ENCODE assay signal across 25 cellular contexts in the genomic region with DNA sequence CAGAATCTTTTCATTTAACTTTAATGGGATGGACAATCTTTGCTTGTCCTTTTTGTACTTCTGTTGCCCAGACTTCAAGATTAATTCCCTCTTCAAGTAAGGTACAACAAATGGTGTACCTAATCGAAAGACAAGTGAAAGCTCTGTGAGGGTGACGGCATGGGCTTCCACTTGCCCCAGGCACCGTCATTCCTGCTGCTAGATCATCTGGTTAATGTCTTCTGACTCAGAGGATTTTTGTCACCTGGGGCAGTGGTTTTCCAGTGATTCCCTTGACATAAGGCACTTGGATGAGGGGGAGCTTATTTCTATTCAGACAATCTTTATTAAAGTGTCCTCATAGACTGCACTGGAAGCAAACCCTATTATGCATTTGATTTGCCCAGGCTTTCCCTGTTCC.
DNase-seq lines count a peak whose midpoint lies in the region; ATAC-seq, FAIRE-seq and TF ChIP-seq lines count a peak whose summit lies in the region.
"Had no signal": no experiment of that assay in that cellular context is flagged by ENCODE, and none has a peak within 500 bp of the region (broad histone marks: within the 10 kb centered on the region; RNA-seq: fewer than 3 reads in every experiment).

No MANE protein-coding gene starts in this region.

- H3K27ac Mint-ChIP-seq in CD4-positive, alpha-beta memory T cell = no peak overlapping the region
- no peak overlapping the region for H3K27ac Mint-ChIP-seq in endodermal cell
- H3K27ac Mint-ChIP-seq: B cell; CD4-positive, alpha-beta T cell; CD8-positive, alpha-beta memory T cell had no signal

- H3K4me3 Mint-ChIP-seq in CD4-positive, alpha-beta memory T cell = no peak overlapping the region
- H3K4me3 Mint-ChIP-seq in endodermal cell = no peak overlapping the region
- H3K4me3 Mint-ChIP-seq: B cell; CD4-positive, alpha-beta T cell; CD8-positive, alpha-beta memory T cell had no signal

- peak; percentile 4 for FAIRE-seq in endothelial cell of umbilical vein (lab: Jason Lieb, UNC)
- FAIRE-seq: A549, G401.6, GM12891 had no signal

- POLR2A ChIA-PET in endothelial cell of umbilical vein (lab: Charles Lee) = no interaction called here
- POLR2A ChIA-PET in CD4-positive, alpha-beta memory T cell (lab: Charles Lee; ENCODE audit: partially characterized antibody) = no interaction called here

- no peaks in the 10 kb centered on the region for H3K9me3 Mint-ChIP-seq in CD4-positive, alpha-beta memory T cell
- H3K9me3 Mint-ChIP-seq in endodermal cell = no peaks in the 10 kb centered on the region
- H3K9me3 Mint-ChIP-seq: CD4-positive, alpha-beta T cell; CD8-positive, alpha-beta memory T cell had no signal

- H3K36me3 Mint-ChIP-seq in CD4-positive, alpha-beta memory T cell = no peaks in the 10 kb centered on the region
- no peaks in the 10 kb centered on the region for H3K36me3 Mint-ChIP-seq in endodermal cell (ENCODE audit: low read depth)
- H3K36me3 Mint-ChIP-seq: CD8-positive, alpha-beta memory T cell had no signal

- H4K20me1 ChIP-seq in endothelial cell of umbilical vein (replicated peaks; ENCODE audit: control insufficient read depth, extremely low read depth, insufficient read depth, low read length) = no peaks in the 10 kb centered on the region
- H4K20me1 ChIP-seq: BLaER1 treated with 17β-estradiol and CSF1 and Interleukin-3, amounts not matched to agents 10 nM and 100 nM had no signal

- no peak overlapping the region for H3K4me2 ChIP-seq in endothelial cell of umbilical vein (ENCODE audit: insufficient read depth, low read length)
- H3K4me2 ChIP-seq: A549; BLaER1 treated with 17β-estradiol and CSF1 and Interleukin-3, amounts not matched to agents 10 nM and 100 nM had no signal

- H3K9ac ChIP-seq in endothelial cell of umbilical vein (replicated peaks; ENCODE audit: extremely low read depth, insufficient read depth, low read length) (no peak overlapping the region), endodermal cell (ENCODE audit: extremely low read depth, low read length, poor library complexity, severe bottlenecking) (no peak overlapping the region)
- H3K9ac ChIP-seq: BLaER1 treated with 17β-estradiol and CSF1 and Interleukin-3, amounts not matched to agents 10 nM and 100 nM had no signal

- intact Hi-C loops in endothelial cell of umbilical vein (cut with micrococcal nuclease) = no loop called here
- intact Hi-C loops in CD4-positive, alpha-beta memory T cell (cut with micrococcal nuclease) = no loop called here

- TF ChIP-seq CTCF in endothelial cell of umbilical vein (IDR thresholded peaks at IDR 0.05; ENCODE audit: extremely low read depth in 1 of 2, insufficient read depth in 1 of 2, low read depth in 1 of 2, low read length in 2 of 2) (no peak), foreskin keratinocyte (conservative IDR thresholded peaks at IDR 0.05) (no peak), endodermal cell (conservative IDR thresholded peaks at IDR 0.05) (no peak)

- no peaks in the 10 kb centered on the region for H3K4me1 ChIP-seq in SJCRH30
- no peaks in the 10 kb centered on the region for H3K4me1 ChIP-seq in endothelial cell of umbilical vein (ENCODE audit: control insufficient read depth, extremely low read depth, insufficient read depth, low read length)
- no peaks in the 10 kb centered on the region for H3K4me1 ChIP-seq in foreskin keratinocyte
- H3K4me1 ChIP-seq in CD4-positive, alpha-beta memory T cell (ENCODE audit: insufficient read depth, low read length) = no peaks in the 10 kb centered on the region
- no peaks in the 10 kb centered on the region for H3K4me1 ChIP-seq in endodermal cell (ENCODE audit: control insufficient read depth, insufficient read depth, low read length)
- H3K4me1 ChIP-seq: A549; BLaER1 treated with 17β-estradiol and CSF1 and Interleukin-3, amounts not matched to agents 10 nM and 100 nM had no signal

- H3K9me3 ChIP-seq in SJCRH30 (replicated peaks) (no peaks in the 10 kb centered on the region), endothelial cell of umbilical vein (replicated peaks; ENCODE audit: control insufficient read depth, insufficient read depth, low read length) (no peaks in the 10 kb centered on the region), endodermal cell (ENCODE audit: control insufficient read depth, low read length) (no peaks in the 10 kb centered on the region)
- no peaks in the 10 kb centered on the region for H3K9me3 ChIP-seq in CD4-positive, alpha-beta memory T cell (ENCODE audit: control insufficient read depth in 1 of 2, low read length in 2 of 2)
- H3K9me3 ChIP-seq: A549; BLaER1 treated with 17β-estradiol and CSF1 and Interleukin-3, amounts not matched to agents 10 nM and 100 nM had no signal

- H3K79me2 ChIP-seq in endothelial cell of umbilical vein (ENCODE audit: control insufficient read depth, insufficient read depth, low read length) = no peaks in the 10 kb centered on the region

- DNase-seq in ELR (ENCODE audit: low read depth) = peak; percentile 3
- peak; percentile 2 to 27 for DNase-seq in SJCRH30
- DNase-seq in endothelial cell of umbilical vein (ENCODE audit: low read depth, low spot score) = no peak
- peak in 1 of 2 donors; percentile 33 for DNase-seq in foreskin keratinocyte
- DNase-seq in CD4-positive, alpha-beta memory T cell = no peak
- no peak for DNase-seq in endodermal cell
- DNase-seq: AML-193; CD4-positive, alpha-beta T cell; CD8-positive, alpha-beta memory T cell; COR-L47; DMS 273 treated with DMSO at 0.1 percent for 48 hours; DMS153; DMS53; DMS79; DND-41; EL; GF-D8 had no signal

- H3K27me3 ChIP-seq in SJCRH30 (no peaks in the 10 kb centered on the region), endothelial cell of umbilical vein (ENCODE audit: control insufficient read depth in 2 of 2, insufficient read depth in 2 of 2, low read length in 2 of 2) (no peaks in the 10 kb centered on the region), foreskin keratinocyte (no peaks in the 10 kb centered on the region), endodermal cell (ENCODE audit: control insufficient read depth, insufficient read depth, low read length, poor library complexity, severe bottlenecking) (no peaks in the 10 kb centered on the region)
- no peaks in the 10 kb centered on the region for H3K27me3 ChIP-seq in CD4-positive, alpha-beta memory T cell (ENCODE audit: insufficient read depth, low read length)
- H3K27me3 ChIP-seq: BLaER1 treated with 17β-estradiol and CSF1 and Interleukin-3, amounts not matched to agents 10 nM and 100 nM had no signal

- H3K36me3 ChIP-seq in SJCRH30 = no peaks in the 10 kb centered on the region
- H3K36me3 ChIP-seq in endothelial cell of umbilical vein (ENCODE audit: control insufficient read depth in 2 of 2, extremely low read depth in 1 of 2, insufficient read depth in 2 of 2, low read length in 2 of 2) = no peaks in the 10 kb centered on the region
- H3K36me3 ChIP-seq in CD4-positive, alpha-beta memory T cell (ENCODE audit: insufficient read depth, low read length) = no peaks in the 10 kb centered on the region
- H3K36me3 ChIP-seq in endodermal cell (ENCODE audit: control insufficient read depth, insufficient read depth, low read length) = no peaks in the 10 kb centered on the region
- H3K36me3 ChIP-seq: BLaER1 treated with 17β-estradiol and CSF1 and Interleukin-3, amounts not matched to agents 10 nM and 100 nM had no signal

- TF ChIP-seq POLR2A in endothelial cell of umbilical vein (IDR thresholded peaks at IDR 0.05; ENCODE audit: low read depth, low read length) = no peak

- CTCF ChIA-PET in endothelial cell of umbilical vein (lab: Charles Lee) = no interaction called here
- CTCF ChIA-PET in CD4-positive, alpha-beta memory T cell (lab: Charles Lee; ENCODE audit: partially characterized antibody) = no interaction called here

- H3K27ac ChIP-seq in SJCRH30 = no peak overlapping the region
- H3K27ac ChIP-seq in endothelial cell of umbilical vein (ENCODE audit: insufficient read depth, low read depth, low read length) = no peak overlapping the region
- H3K27ac ChIP-seq in foreskin keratinocyte = no peak overlapping the region
- H3K27ac ChIP-seq in CD4-positive, alpha-beta memory T cell (ENCODE audit: low read depth, low read length) = no peak overlapping the region
- no peak overlapping the region for H3K27ac ChIP-seq in endodermal cell (ENCODE audit: low read depth, low read length)
- H3K27ac ChIP-seq: 22Rv1; A549; BLaER1 treated with 17β-estradiol and CSF1 and Interleukin-3, amounts not matched to agents 10 nM and 100 nM; C4-2B had no signal

- WGBS in endodermal cell (ENCODE audit: insufficient coverage in 1 of 2, insufficient read length in 1 of 2), 2 experiments = 93 to 100% methylated on average over 3 of the region's 3 CpGs

- ATAC-seq in foreskin keratinocyte (peak; percentile 32), HG02763 (IDR thresholded peaks at IDR 0.05; ENCODE audit: unreplicated experiment) (no peak)
- ATAC-seq: A549 had no signal

- no TSS peak for BruUV-seq in endothelial cell of umbilical vein (replicated peaks; lab: Mats Ljungman, UMichigan)

- no peaks in the 10 kb centered on the region for H3K4me1 Mint-ChIP-seq in CD4-positive, alpha-beta memory T cell
- H3K4me1 Mint-ChIP-seq in endodermal cell = no peaks in the 10 kb centered on the region
- H3K4me1 Mint-ChIP-seq: B cell; CD8-positive, alpha-beta memory T cell had no signal

- dilution Hi-C loops in endothelial cell of umbilical vein (cut with MboI; ENCODE audit: extremely low pct_ligation_motif_present, low sequenced_read_pairs) = no loop called here

- peaks cover 4 to 5% of the 10 kb centered on the region in 2 donors for H3K27me3 Mint-ChIP-seq in CD4-positive, alpha-beta memory T cell
- no peaks in the 10 kb centered on the region for H3K27me3 Mint-ChIP-seq in endodermal cell (ENCODE audit: insufficient read depth)
- H3K27me3 Mint-ChIP-seq: CD4-positive, alpha-beta T cell; CD8-positive, alpha-beta memory T cell had no signal

- H3K9me1 ChIP-seq in endothelial cell of umbilical vein (replicated peaks; ENCODE audit: control insufficient read depth, extremely low read depth, insufficient read depth, low read length) = no peaks in the 10 kb centered on the region

- no peak overlapping the region for H2AFZ ChIP-seq in endothelial cell of umbilical vein (ENCODE audit: low read depth, low read length)

- H3K4me3 ChIP-seq in SJCRH30 = no peak overlapping the region
- no peak overlapping the region for H3K4me3 ChIP-seq in endothelial cell of umbilical vein (replicated peaks in 1 of 3; ENCODE audit: insufficient read depth in 1 of 3, low read depth in 1 of 3, low read length in 3 of 3)
- no peak overlapping the region for H3K4me3 ChIP-seq in CD4-positive, alpha-beta memory T cell (ENCODE audit: low read length in 2 of 2)
- no peak overlapping the region for H3K4me3 ChIP-seq in endodermal cell (ENCODE audit: low read length)
- H3K4me3 ChIP-seq: A549; BLaER1 treated with 17β-estradiol and CSF1 and Interleukin-3, amounts not matched to agents 10 nM and 100 nM had no signal

TF ChIP-seq in endothelial cell of umbilical vein, 7 proteins besides CTCF, POLR2A, EP300 and RAD21 (continues in another document):
- no peak for TF ChIP-seq POLR2AphosphoS5 (IDR thresholded peaks at IDR 0.05; ENCODE audit: insufficient read depth, low read depth, low read length)
- TF ChIP-seq GATA2 (IDR thresholded peaks at IDR 0.05; ENCODE audit: insufficient read depth, insufficient read length, low read depth, low read length) = no peak
- TF ChIP-seq FOS (IDR thresholded peaks at IDR 0.05; ENCODE audit: borderline replicate concordance, insufficient read depth, low read length) = no peak
- no peak for TF ChIP-seq MYC (IDR thresholded peaks at IDR 0.05; ENCODE audit: low read depth, low read length)

Comparison
In these comparisons a context has a peak if more than half of its experiments do, and no peak if none do; other contexts are left out.
1. DNase-seq: peak in ELR (single experiment) and SJCRH30 (2 of 2); none in endothelial cell of umbilical vein (single experiment), CD4-positive, alpha-beta memory T cell (0 of 5) and endodermal cell (single experiment).